ENCODE assay signal across 7 cellular contexts in the genomic region with DNA sequence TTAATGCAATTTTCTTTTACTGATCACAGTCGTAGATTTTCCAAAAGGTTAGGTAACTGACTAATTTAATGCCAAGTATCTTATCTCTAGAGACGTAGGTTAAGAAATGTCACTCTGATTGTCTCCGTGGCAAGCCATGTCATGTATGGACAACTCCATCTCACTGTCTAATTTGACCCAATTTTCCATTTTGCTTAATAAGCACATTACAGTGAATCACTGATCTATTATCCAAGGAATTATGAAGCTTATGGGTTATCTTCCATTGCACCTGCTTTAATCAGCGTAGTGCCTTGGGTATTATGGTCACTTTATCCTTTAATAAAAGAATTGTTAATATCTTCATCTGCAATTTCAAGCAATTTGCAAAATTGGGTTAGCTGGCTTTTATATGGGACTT.
"Had no signal": no experiment of that assay in that cellular context is flagged by ENCODE, and none has a peak within 500 bp of the region (broad histone marks: within the 10 kb centered on the region; RNA-seq: fewer than 3 reads in every experiment).

No MANE protein-coding gene starts in this region.

- H3K4me3 ChIP-seq: GM23338, K562 had no signal

- DNase-seq: H9, HCEC 1CT had no signal

- FAIRE-seq: H1, H54, HTR-8/SVneo, K562 had no signal

- H3K4me2 ChIP-seq: GM23338 had no signal

- H2AFZ ChIP-seq: GM23338 had no signal

- ATAC-seq: GM23338, K562 had no signal
